ENCODE assay signal across 10 cellular contexts in the genomic region with DNA sequence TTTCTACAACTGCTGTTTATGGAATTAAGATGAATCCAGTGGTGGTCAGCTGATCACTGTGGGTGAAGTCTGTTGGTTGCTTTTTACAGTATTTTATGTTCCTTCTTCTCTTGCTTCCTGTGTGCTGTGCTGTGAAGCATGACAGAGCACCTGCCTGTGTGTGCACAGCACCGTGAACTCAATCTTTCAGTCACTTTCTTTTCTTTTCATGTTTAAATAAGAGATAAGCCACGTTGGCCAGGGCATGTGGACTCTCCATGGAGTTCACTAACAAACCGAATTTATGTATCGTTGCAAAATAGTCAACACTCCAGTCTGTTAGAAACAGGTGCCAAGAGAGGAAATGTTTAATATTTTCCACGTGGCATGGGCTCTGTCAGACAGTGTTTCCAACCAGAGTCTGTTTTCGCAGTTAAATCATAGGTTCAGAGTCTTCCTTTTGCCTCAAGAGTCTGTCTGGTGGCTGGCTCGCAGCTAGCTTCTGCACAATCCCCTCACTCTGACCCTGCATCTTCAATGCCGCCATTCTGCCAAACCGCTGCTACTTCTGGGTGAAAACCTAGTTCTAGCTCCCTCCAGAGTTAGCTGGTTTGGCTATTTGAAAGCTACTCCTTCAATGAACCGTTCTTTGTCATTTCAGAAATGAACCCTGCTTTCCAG.
DNase-seq lines count a peak whose midpoint lies in the region; ATAC-seq, FAIRE-seq and TF ChIP-seq lines count a peak whose summit lies in the region.
"Had no signal": no experiment of that assay in that cellular context is flagged by ENCODE, and none has a peak within 500 bp of the region (broad histone marks: within the 10 kb centered on the region; RNA-seq: fewer than 3 reads in every experiment).

No MANE protein-coding gene starts in this region.

- peak overlapping the region; percentile 98 for H2AFZ ChIP-seq in GM12878 (ENCODE audit: control insufficient read depth, low read depth, low read length)
- no peak overlapping the region for H2AFZ ChIP-seq in mammary epithelial cell (ENCODE audit: low read depth, low read length)

- dilution Hi-C loops in mammary epithelial cell (cut with HindIII; ENCODE audit: low sequenced_read_pairs) = no loop called here

- H3K4me3 ChIP-seq in GM06990 (replicated peaks; ENCODE audit: low read depth, low read length) (peak overlapping the region; percentile 9; the same call in 1 of the 2 replicates), GM12878 (peak overlapping the region; percentile 23; the same call in 1 of the 2 replicates), mammary epithelial cell (replicated peaks in 1 of 3; ENCODE audit: insufficient read depth in 1 of 3, low read depth in 2 of 3, low read length in 3 of 3) (no peak overlapping the region)

- H3K9me3 Mint-ChIP-seq in IgD-negative memory B cell (peaks cover 5 to 8% (median 6%) of the 10 kb centered on the region in 3 donors), type B pancreatic cell (peaks cover 5% of the 10 kb centered on the region)

- in situ Hi-C loops in GM12878 (cut with MboI) = no loop called here
- in situ Hi-C loops in mammary epithelial cell (cut with MboI; ENCODE audit: low sequenced_read_pairs in 2 of 2) = no loop called here

- peak; percentile 51 for DNase-seq in GM06990 (ENCODE audit: extremely low read depth, insufficient read length)
- peak; percentile 86 for DNase-seq in GM12878 (ENCODE audit: low read depth, low spot score)
- no peak for DNase-seq in type B pancreatic cell (ENCODE audit: extremely low spot score, unreplicated experiment)
- DNase-seq in mammary epithelial cell = no peak
- no peak for DNase-seq in MV-4-11 (lab: John Stamatoyannopoulos, UW)
- DNase-seq in GOT3 (lab: John Stamatoyannopoulos, UW) = no peak

- H3K4me1 ChIP-seq in GM12878 (ENCODE audit: control insufficient read depth, insufficient read depth, low read length) (peaks cover 17% of the 10 kb centered on the region), mammary epithelial cell (ENCODE audit: insufficient read depth, low read length) (no peaks in the 10 kb centered on the region)

- H3K27me3 ChIP-seq in GM06990 (replicated peaks; ENCODE audit: control insufficient read depth, insufficient read depth, low read length) (no peaks in the 10 kb centered on the region; the same call in 1 of the 2 replicates), GM12878 (replicated peaks in 1 of 2; ENCODE audit: control insufficient read depth in 2 of 2, insufficient read depth in 2 of 2, low read length in 1 of 2) (no peaks in the 10 kb centered on the region), mammary epithelial cell (ENCODE audit: insufficient read depth, low read length) (no peaks in the 10 kb centered on the region)

- H3K4me3 Mint-ChIP-seq in IgD-negative memory B cell (peak overlapping the region; percentile 43 to 80 (median 70)), type B pancreatic cell (no peak overlapping the region)
- H3K4me3 Mint-ChIP-seq: activated naive CD8-positive, alpha-beta T cell; neural crest cell had no signal

- CTCF ChIA-PET in GM12878 (lab: Yijun Ruan, JAX) = interaction anchor here (0.5 to 2.6 kb wide), 7 partner anchors 11 to 277 kb away, joined by 3 to 13 read pairs (median 4); no protein-coding TSS in a partner anchor
- CTCF ChIA-PET in mammary epithelial cell (lab: Charles Lee; ENCODE audit: low non-redundant PET) = no interaction called here

- RAD21 ChIA-PET in GM12878 (lab: Charles Lee; ENCODE audit: unreplicated experiment) = interaction anchor here (0.8 to 1.9 kb wide), 5 partner anchors 85 to 277 kb away, joined by 3 to 5 read pairs (median 3); no protein-coding TSS in a partner anchor

- H3K4me2 ChIP-seq in GM12878 (ENCODE audit: control insufficient read depth, insufficient read depth) = peak overlapping the region; percentile 62
- H3K4me2 ChIP-seq in mammary epithelial cell (ENCODE audit: insufficient read depth, low read depth, low read length) = no peak overlapping the region

- peak; percentile 94 for ATAC-seq in GM21528 (IDR thresholded peaks at IDR 0.05; ENCODE audit: low FRiP score, unreplicated experiment)
- peak; percentile 99 for ATAC-seq in GM12878

- H3K27ac Mint-ChIP-seq in IgD-negative memory B cell (peak overlapping the region; percentile 63 to 98 (median 83)), type B pancreatic cell (no peak overlapping the region)
- H3K27ac Mint-ChIP-seq: activated naive CD8-positive, alpha-beta T cell had no signal

- peaks cover 36 to 80% (median 43%) of the 10 kb centered on the region in 3 donors for H3K4me1 Mint-ChIP-seq in IgD-negative memory B cell
- peaks cover 12% of the 10 kb centered on the region for H3K4me1 Mint-ChIP-seq in type B pancreatic cell (ENCODE audit: unreplicated experiment)
- H3K4me1 Mint-ChIP-seq: neural crest cell had no signal

- no peaks in the 10 kb centered on the region for H3K79me2 ChIP-seq in GM12878 (ENCODE audit: control insufficient read depth, insufficient read depth, low read length)
- H3K79me2 ChIP-seq in mammary epithelial cell (ENCODE audit: insufficient read depth, low read length) = no peaks in the 10 kb centered on the region

- peak; percentile 9; the same call in 1 of the 2 replicates for TF ChIP-seq RAD21 in GM12878 (IDR thresholded peaks at IDR 0.05; ENCODE audit: insufficient read depth, low read depth, low read length)

- peak; percentile 93 for FAIRE-seq in GM12878 (lab: Jason Lieb, UNC)

- TF ChIP-seq CTCF in GM06990 (IDR thresholded peaks at IDR 0.05; ENCODE audit: insufficient read depth, low read length, poor library complexity, severe bottlenecking) = no peak
- no peak for TF ChIP-seq CTCF in GM12878 (IDR thresholded peaks at IDR 0.05 in 2 of 3, conservative IDR thresholded peaks at IDR 0.05 in 1 of 3; ENCODE audit: control insufficient read depth in 2 of 3, extremely low read depth in 1 of 3, insufficient read depth in 1 of 3, low read depth in 3 of 3, low read length in 3 of 3)
- no peak for TF ChIP-seq CTCF in type B pancreatic cell (conservative IDR thresholded peaks at IDR 0.05)
- no peak for TF ChIP-seq CTCF in mammary epithelial cell (conservative IDR thresholded peaks at IDR 0.05 in 1 of 2, IDR thresholded peaks at IDR 0.05 in 1 of 2; ENCODE audit: extremely low read depth in 1 of 2, insufficient read depth in 1 of 2, low read depth in 1 of 2, low read length in 2 of 2)

- intact Hi-C loops in GM12878 (cut with micrococcal nuclease; ENCODE audit: unreplicated experiment) = loop anchor here (5.0 kb wide), 2 partner anchors 65 to 275 kb away; no protein-coding TSS in a partner anchor
- intact Hi-C loops in mammary epithelial cell (cut with micrococcal nuclease) = no loop called here

- no peak for TF ChIP-seq POLR2A in GM12878 (IDR thresholded peaks at IDR 0.05; ENCODE audit: low read depth, low read length)

- POLR2A ChIA-PET in GM12878 (lab: Charles Lee) = interaction anchor here (0.5 to 0.9 kb wide), 2 partner anchors 64 to 66 kb away, joined by 3 to 5 read pairs; no protein-coding TSS in a partner anchor

- TF ChIP-seq EP300 in GM12878 (IDR thresholded peaks at IDR 0.05; ENCODE audit: borderline replicate concordance in 1 of 2, control insufficient read depth in 1 of 2, low read depth in 2 of 2, low read length in 2 of 2) = peak in 1 of 2 experiments; percentile 77; a peak in 2 of 4 replicates

- H3K9me3 ChIP-seq in GM12878 (replicated peaks; ENCODE audit: control insufficient read depth, insufficient read depth, low read length) = peaks cover 9% of the 10 kb centered on the region; the same call in 2 of the 3 replicates
- H3K9me3 ChIP-seq in mammary epithelial cell (replicated peaks; ENCODE audit: insufficient read depth, low read length) = peaks cover 8% of the 10 kb centered on the region

- no peaks in the 10 kb centered on the region for H3K27me3 Mint-ChIP-seq in IgD-negative memory B cell
- no peaks in the 10 kb centered on the region for H3K27me3 Mint-ChIP-seq in type B pancreatic cell

- H3K36me3 Mint-ChIP-seq in IgD-negative memory B cell = no peaks in the 10 kb centered on the region
- H3K36me3 Mint-ChIP-seq in type B pancreatic cell = no peaks in the 10 kb centered on the region

- H3K36me3 ChIP-seq in GM06990 (ENCODE audit: control insufficient read depth, insufficient read depth, low read length) = no peaks in the 10 kb centered on the region
- no peaks in the 10 kb centered on the region for H3K36me3 ChIP-seq in GM12878 (ENCODE audit: control insufficient read depth in 2 of 2, insufficient read depth in 2 of 2, low read length in 1 of 2)
- H3K36me3 ChIP-seq in mammary epithelial cell (ENCODE audit: insufficient read depth, low read length) = no peaks in the 10 kb centered on the region

- WGBS in GM12878 (ENCODE audit: insufficient coverage, insufficient replicate concordance, low lambda C conversion rate, missing lambda C conversion rate) = 1% methylated on average over 10 of the region's 10 CpGs
- WGBS in mammary epithelial cell (ENCODE audit: low coverage, missing lambda C conversion rate) = 72% methylated on average over 10 of the region's 10 CpGs

- no peaks in the 10 kb centered on the region for H4K20me1 ChIP-seq in GM12878 (ENCODE audit: control insufficient read depth, insufficient read depth)
- H4K20me1 ChIP-seq in mammary epithelial cell (ENCODE audit: insufficient read depth, low read length) = no peaks in the 10 kb centered on the region

- BruUV-seq in GM12878 (replicated peaks; lab: Mats Ljungman, UMichigan) (no TSS peak), mammary epithelial cell (replicated peaks; lab: Mats Ljungman, UMichigan) (no TSS peak)

- peak overlapping the region; percentile 53 for H3K9ac ChIP-seq in GM12878 (ENCODE audit: control insufficient read depth, insufficient read depth, low read length)
- no peak overlapping the region for H3K9ac ChIP-seq in mammary epithelial cell (ENCODE audit: insufficient read depth, low read length)

- SMC1A ChIA-PET in GM12878 (lab: Charles Lee; ENCODE audit: uncharacterized antibody, unreplicated experiment) = interaction anchor here (0.6 to 2.2 kb wide), 11 partner anchors 11 to 166 kb away, joined by 3 to 9 read pairs (median 4); no protein-coding TSS in a partner anchor

- peak overlapping the region; percentile 93 for H3K27ac ChIP-seq in GM12878 (ENCODE audit: control insufficient read depth, insufficient read depth)
- H3K27ac ChIP-seq in mammary epithelial cell (ENCODE audit: insufficient read depth, low read depth, low read length) = no peak overlapping the region

TF ChIP-seq in GM12878, 131 proteins besides CTCF, POLR2A, EP300 and RAD21 (continues in another document):
- TF ChIP-seq ESRRA (IDR thresholded peaks at IDR 0.05; ENCODE audit: low read length) (no peak), CREM (IDR thresholded peaks at IDR 0.05; ENCODE audit: low read depth) (no peak)

Comparison
In these comparisons a context has a peak if more than half of its experiments do, and no peak if none do; other contexts are left out.
1. DNase-seq: peak in GM06990 (single experiment) and GM12878 (single experiment); none in type B pancreatic cell (single experiment), mammary epithelial cell (single experiment), MV-4-11 (single experiment) and GOT3 (single experiment).
2. H3K4me3 ChIP-seq: peak in GM06990 (single experiment) and GM12878 (single experiment); none in mammary epithelial cell (0 of 3).